ENCODE assay signal across 22 cellular contexts in the genomic region with DNA sequence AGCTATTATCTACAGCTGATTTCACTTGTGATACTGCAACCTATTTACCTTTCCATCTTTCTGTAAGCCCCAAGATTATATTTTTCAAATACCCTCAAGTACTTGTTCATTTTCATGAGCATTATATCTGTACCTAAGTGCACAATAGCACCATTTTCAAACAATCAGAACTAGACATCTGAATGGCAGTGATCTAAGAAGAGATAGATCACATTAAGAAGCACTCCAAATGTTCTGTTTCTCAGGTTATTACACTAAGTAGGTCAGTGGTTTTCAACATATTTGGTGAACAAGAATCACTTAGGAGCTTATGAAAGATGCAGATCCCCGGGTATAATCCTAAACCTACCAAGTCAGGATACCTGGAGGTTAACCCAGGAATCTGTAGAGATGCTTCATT.
"Had no signal": no experiment of that assay in that cellular context is flagged by ENCODE, and none has a peak within 500 bp of the region (broad histone marks: within the 10 kb centered on the region; RNA-seq: fewer than 3 reads in every experiment).

No MANE protein-coding gene starts in this region.

- DNase-seq: effector CD8-positive, alpha-beta T cell; endodermal cell; foreskin fibroblast; gastrocnemius medialis; head of caudate nucleus; left ventricle myocardium superior; lower lobe of right lung; naive thymus-derived CD8-positive, alpha-beta T cell; nephron progenitor cell; occipital lobe; ovary; posterior cingulate gyrus; psoas muscle; right cardiac atrium; sigmoid colon; stimulated activated CD4-positive, alpha-beta T cell treated with anti-CD3 and anti-CD28 coated beads, Interleukin-4, amount 100 ng/mL, for 4 hours; stimulated activated naive CD8-positive, alpha-beta T cell treated with anti-CD3 and anti-CD28 coated beads, Interleukin-15, Interleukin-2, amounts not matched to agents 100 U/mL and 50 U/mL, for 24 hours; substantia nigra; testis; tibial artery had no signal

- ATAC-seq: esophagus mucosa; gastrocnemius medialis; left ventricle myocardium superior; lower lobe of right lung; naive thymus-derived CD8-positive, alpha-beta T cell; psoas muscle; right cardiac atrium; stimulated activated memory B cell treated with anti-CD40 and anti-IgM and Interleukin-4, amounts not matched to agents 10 μg/mL and 1 μg/mL and 100 μg/mL, for 72 hours; stimulated activated naive CD8-positive, alpha-beta T cell treated with anti-CD3 and anti-CD28 coated beads, Interleukin-15, Interleukin-2, amounts not matched to agents 100 U/mL and 50 U/mL, for 24 hours had no signal
